ENCODE assay signal across 12 cellular contexts in the genomic region with DNA sequence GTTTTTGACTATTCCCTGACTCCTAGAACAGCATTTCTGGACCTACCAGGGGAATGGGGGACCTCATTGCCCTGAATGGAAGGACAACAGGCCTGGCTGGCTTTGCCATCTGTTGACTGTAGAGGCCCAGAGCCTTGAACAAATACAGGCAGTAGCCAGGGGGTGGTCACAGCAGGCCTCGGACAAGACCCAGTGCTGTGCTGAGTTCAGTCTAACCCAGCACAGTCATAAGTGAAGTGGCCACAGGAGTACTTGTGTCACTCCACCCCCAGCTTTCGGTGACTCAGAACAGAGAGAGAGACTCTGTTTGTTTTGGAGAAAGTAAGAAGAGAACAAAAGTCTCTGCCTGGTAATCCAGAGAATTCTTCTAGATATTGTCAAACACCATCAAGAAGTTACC.
DNase-seq lines count a peak whose midpoint lies in the region; ATAC-seq and TF ChIP-seq lines count a peak whose summit lies in the region.
"Had no signal": no experiment of that assay in that cellular context is flagged by ENCODE, and none has a peak within 500 bp of the region (broad histone marks: within the 10 kb centered on the region; RNA-seq: fewer than 3 reads in every experiment).

No MANE protein-coding gene starts in this region.

- ATAC-seq in foreskin keratinocyte = peak; percentile 41
- ATAC-seq: CD8-positive, alpha-beta T cell; K562 had no signal

- H3K4me1 ChIP-seq in foreskin keratinocyte = no peaks in the 10 kb centered on the region
- H3K4me1 ChIP-seq: BLaER1 treated with 17β-estradiol and CSF1 and Interleukin-3, amounts not matched to agents 10 nM and 100 nM had no signal

- H3K27ac ChIP-seq in foreskin keratinocyte = no peak overlapping the region
- H3K27ac ChIP-seq: BLaER1 treated with 17β-estradiol and CSF1 and Interleukin-3, amounts not matched to agents 10 nM and 100 nM had no signal

- TF ChIP-seq POLR2A in erythroblast (IDR thresholded peaks at IDR 0.05; ENCODE audit: low read length) = no peak

- DNase-seq in DMS53 treated with DMSO at 0.1 percent for 48 hours (lab: John Stamatoyannopoulos, UW; ENCODE audit: unreplicated experiment) (peak; percentile 40), MV-4-11 (lab: John Stamatoyannopoulos, UW) (peak; percentile 29), foreskin keratinocyte (no peak), NCI-H446 (lab: John Stamatoyannopoulos, UW) (no peak), erythroblast (lab: John Stamatoyannopoulos, UW) (no peak)
- no peak for DNase-seq in activated CD8-positive, alpha-beta memory T cell treated with anti-CD3 and anti-CD28 coated beads for 24 hours
- DNase-seq: Calu3; CD8-positive, alpha-beta T cell; H9; IMR-90 had no signal

- TF ChIP-seq CTCF in foreskin keratinocyte (conservative IDR thresholded peaks at IDR 0.05) = no peak

- H3K27me3 ChIP-seq in foreskin keratinocyte = no peaks in the 10 kb centered on the region

Comparison
In these comparisons a context has a peak if more than half of its experiments do, and no peak if none do; other contexts are left out.
1. DNase-seq: peak in DMS53 treated with DMSO at 0.1 percent for 48 hours (single experiment) and MV-4-11 (single experiment); none in foreskin keratinocyte (0 of 2), activated CD8-positive, alpha-beta memory T cell treated with anti-CD3 and anti-CD28 coated beads for 24 hours (single experiment), NCI-H446 (0 of 2) and erythroblast (0 of 2).